In genomic region chr4:66991521-66991920, GRCh38 we compare ENCODE assay signal across 18 cellular contexts.
"Had no signal": no experiment of that assay in that cellular context is flagged by ENCODE, and none has a peak within 500 bp of the region (broad histone marks: within the 10 kb centered on the region; RNA-seq: fewer than 3 reads in every experiment).

No MANE protein-coding gene starts in this region.

- H3K4me3 ChIP-seq: gastrocnemius medialis, heart right ventricle, skin epidermis, suprapubic skin, tibial artery, upper lobe of left lung, uterus had no signal

- H3K4me1 ChIP-seq: gastrocnemius medialis, heart right ventricle, suprapubic skin, tibial artery, upper lobe of left lung, uterus had no signal

- H3K27me3 ChIP-seq: gastrocnemius medialis, heart right ventricle, neutrophil, suprapubic skin, tibial artery, upper lobe of left lung, uterus had no signal

- H3K4me1 Mint-ChIP-seq: naive thymus-derived CD8-positive, alpha-beta T cell had no signal

- H3K36me3 ChIP-seq: gastrocnemius medialis, heart right ventricle, neutrophil, suprapubic skin, tibial artery, upper lobe of left lung, uterus had no signal

- H3K27me3 Mint-ChIP-seq: naive thymus-derived CD8-positive, alpha-beta T cell had no signal

- H3K4me3 Mint-ChIP-seq: naive thymus-derived CD8-positive, alpha-beta T cell had no signal

- DNase-seq: dermis blood vessel endothelial cell; erythroblast; gastrocnemius medialis; heart right ventricle; hypothalamus; kidney glomerular epithelial cell; mammary epithelial cell; naive thymus-derived CD8-positive, alpha-beta T cell; posterior cingulate gyrus; stimulated activated CD4-positive, alpha-beta T cell treated with anti-CD3 and anti-CD28 coated beads, Interleukin-12 subunit alpha, Interleukin-12 subunit beta, amount 100 ng/mL, for 4 hours; stimulated activated naive CD4-positive, alpha-beta T cell; tibial artery; uterus had no signal

- ATAC-seq: gastrocnemius medialis; heart right ventricle; naive thymus-derived CD8-positive, alpha-beta T cell; sciatic nerve had no signal

- H3K9me3 ChIP-seq: gastrocnemius medialis, neutrophil, uterus had no signal

- H3K27ac ChIP-seq: gastrocnemius medialis, heart right ventricle, neutrophil, skin epidermis, suprapubic skin, tibial artery, upper lobe of left lung, uterus had no signal

- H3K27ac Mint-ChIP-seq: naive thymus-derived CD8-positive, alpha-beta T cell had no signal
